ENCODE assay signal across 9 cellular contexts in the genomic region with DNA sequence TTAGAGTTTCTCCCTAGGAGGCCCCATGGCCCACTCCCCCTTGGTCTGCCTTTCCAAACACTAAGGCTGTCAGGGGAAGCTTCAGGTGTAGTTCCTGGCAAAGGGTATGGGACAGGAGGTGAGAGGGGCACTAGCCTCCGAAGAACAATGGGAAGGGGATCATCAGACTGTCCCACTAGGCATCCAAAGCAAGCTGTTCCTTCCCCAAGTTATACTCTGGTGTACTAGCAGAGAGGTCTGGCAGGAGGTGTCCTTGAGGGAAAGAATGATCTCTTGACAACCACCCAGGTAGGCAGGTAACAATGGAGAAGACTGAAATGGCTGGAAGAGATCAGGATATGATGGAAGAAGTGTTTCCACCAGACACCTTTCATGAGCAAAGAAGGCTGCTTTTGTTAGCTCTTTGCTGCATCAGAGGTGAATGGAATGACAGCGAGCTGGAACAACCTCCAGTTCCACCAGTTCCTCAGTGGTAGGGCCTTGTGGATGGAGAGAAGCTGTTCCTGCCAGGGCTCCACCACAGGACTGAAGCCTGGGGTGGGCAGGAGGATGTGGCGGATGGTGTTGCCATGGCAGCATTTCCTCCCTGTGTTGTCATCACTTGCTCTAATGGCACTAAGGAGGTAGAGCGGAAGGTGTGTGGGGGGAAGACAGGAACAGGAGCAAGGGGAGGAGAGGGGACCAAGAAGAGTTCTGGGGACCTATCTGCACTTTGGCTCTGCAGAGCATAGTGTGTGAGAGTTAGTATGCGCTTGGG. TPM values are rescaled to one million over a fixed set of nuclear protein-coding genes. Genes with fewer than 3 reads are reported as not detected.
DNase-seq lines count a peak whose midpoint lies in the region; ATAC-seq and TF ChIP-seq lines count a peak whose summit lies in the region.
"Had no signal": no experiment of that assay in that cellular context is flagged by ENCODE, and none has a peak within 500 bp of the region (broad histone marks: within the 10 kb centered on the region; RNA-seq: fewer than 3 reads in every experiment).

No MANE protein-coding gene starts in this region.

- peak overlapping the region; percentile 94 for H3K27ac Mint-ChIP-seq in T-helper 2 cell treated with Interferon-gamma antibody and Interleukin-4, amounts not matched to agents 5 μg/mL and 100 μg/mL, for 36 hours

- H3K36me3 ChIP-seq in PC-3 (ENCODE audit: low read depth, low read length) (no peaks in the 10 kb centered on the region), GM23248 (ENCODE audit: low read depth) (no peaks in the 10 kb centered on the region)

- peaks cover 28% of the 10 kb centered on the region for H3K36me3 Mint-ChIP-seq in T-helper 2 cell treated with Interferon-gamma antibody and Interleukin-4, amounts not matched to agents 5 μg/mL and 100 μg/mL, for 36 hours (ENCODE audit: low read depth)

- DNase-seq in T-helper 2 cell treated with Interferon-gamma antibody and Interleukin-4, amounts not matched to agents 5 μg/mL and 100 μg/mL, for 36 hours (ENCODE audit: low spot score) = peak; percentile 72
- DNase-seq in stimulated activated CD8-positive, alpha-beta memory T cell treated with anti-CD3 and anti-CD28 coated beads, Interleukin-12 subunit alpha, Interleukin-12 subunit beta, amount 100 ng/mL, for 1 hour (ENCODE audit: low read depth) = peak; percentile 72
- DNase-seq in PC-3 (no peak), HT-29 (ENCODE audit: low spot score) (no peak), GM23248 (no peak)

- H3K4me1 ChIP-seq in PC-3 (ENCODE audit: insufficient read depth, low read length) = peaks cover 17% of the 10 kb centered on the region
- peaks cover 4% of the 10 kb centered on the region; the same call in 1 of the 2 replicates for H3K4me1 ChIP-seq in GM23248 (ENCODE audit: insufficient read depth)

- TF ChIP-seq CTCF in PC-3 (conservative IDR thresholded peaks at IDR 0.05; ENCODE audit: low read depth, low read length) = no peak

- H3K4me3 ChIP-seq in PC-3 (ENCODE audit: low read length) (no peak overlapping the region), GM23248 (no peak overlapping the region)
- H3K4me3 ChIP-seq: lung had no signal

- CTCF ChIA-PET in PC-3 (lab: Charles Lee) = no interaction called here

- POLR2A ChIA-PET in PC-3 (lab: Charles Lee; ENCODE audit: unreplicated experiment) = no interaction called here

- no peak overlapping the region for H3K9ac ChIP-seq in PC-3 (ENCODE audit: low read length)
- no peak overlapping the region for H3K9ac ChIP-seq in GM23248

- peak overlapping the region; percentile 25 for H3K27ac ChIP-seq in cingulate gyrus (ENCODE audit: low read depth, low read length)
- no peak overlapping the region for H3K27ac ChIP-seq in PC-3 (ENCODE audit: low read length)
- H3K27ac ChIP-seq in GM23248 = no peak overlapping the region

- H3K27me3 Mint-ChIP-seq in T-helper 2 cell treated with Interferon-gamma antibody and Interleukin-4, amounts not matched to agents 5 μg/mL and 100 μg/mL, for 36 hours (ENCODE audit: low read depth) = no peaks in the 10 kb centered on the region

- peaks cover 47% of the 10 kb centered on the region for H3K4me1 Mint-ChIP-seq in T-helper 2 cell treated with Interferon-gamma antibody and Interleukin-4, amounts not matched to agents 5 μg/mL and 100 μg/mL, for 36 hours (ENCODE audit: low read depth)

- intact Hi-C loops in PC-3 (cut with micrococcal nuclease) = no loop called here

- H3K27me3 ChIP-seq in PC-3 (ENCODE audit: low read length) (peaks cover 38% of the 10 kb centered on the region), GM23248 (replicated peaks; ENCODE audit: insufficient read depth) (peaks cover 40% of the 10 kb centered on the region)

- peak; percentile 30 for ATAC-seq in GM19023 (IDR thresholded peaks at IDR 0.05; ENCODE audit: unreplicated experiment)
- peak; percentile 57 for ATAC-seq in HG02981 (IDR thresholded peaks at IDR 0.05; ENCODE audit: unreplicated experiment)
- ATAC-seq in PC-3 = no peak

- H3K9me2 ChIP-seq in PC-3 (replicated peaks; ENCODE audit: low read length) = no peaks in the 10 kb centered on the region
- no peaks in the 10 kb centered on the region for H3K9me2 ChIP-seq in GM23248 (ENCODE audit: insufficient read depth)

- H3K9me3 ChIP-seq in PC-3 (ENCODE audit: low read length) (no peaks in the 10 kb centered on the region), GM23248 (ENCODE audit: low read depth) (no peaks in the 10 kb centered on the region)

- H4K20me1 ChIP-seq in PC-3 (ENCODE audit: low read length) (no peaks in the 10 kb centered on the region), GM23248 (ENCODE audit: insufficient read depth) (no peaks in the 10 kb centered on the region)

- H3K4me2 ChIP-seq in PC-3 (ENCODE audit: low read length) (no peak overlapping the region), GM23248 (ENCODE audit: unreplicated experiment) (no peak overlapping the region)

- no TSS peak for BruUV-seq in PC-3 (replicated peaks; lab: Mats Ljungman, UMichigan)

- H2AFZ ChIP-seq in PC-3 (ENCODE audit: low read length) (no peak overlapping the region), GM23248 (no peak overlapping the region)

- no peaks in the 10 kb centered on the region for H3K9me3 Mint-ChIP-seq in T-helper 2 cell treated with Interferon-gamma antibody and Interleukin-4, amounts not matched to agents 5 μg/mL and 100 μg/mL, for 36 hours

- WGBS in GM23248 (ENCODE audit: low coverage in 1 of 2, low lambda C conversion rate in 2 of 2, missing lambda C conversion rate in 2 of 2), 2 experiments = 43 to 51% methylated on average over 5 of the region's 5 CpGs

- H3K4me3 Mint-ChIP-seq in T-helper 2 cell treated with Interferon-gamma antibody and Interleukin-4, amounts not matched to agents 5 μg/mL and 100 μg/mL, for 36 hours = peak overlapping the region; percentile 94

- no peaks in the 10 kb centered on the region for H3K79me2 ChIP-seq in PC-3 (ENCODE audit: low read length)
- H3K79me2 ChIP-seq in GM23248 (ENCODE audit: insufficient read depth) = 0 out of 2 replicates have a peak, but pooled peaks cover 7% of the 10 kb centered on the region

- H3F3A ChIP-seq in PC-3 (ENCODE audit: low read length, unreplicated experiment) = no peaks in the 10 kb centered on the region
- H3F3A ChIP-seq in GM23248 (ENCODE audit: insufficient read depth) = peaks cover 8% of the 10 kb centered on the region

- in situ Hi-C loops in GM23248 (cut with MboI) = no loop called here

RNA-seq across cellular contexts. Expression of a gene that starts 2.3 kb away (rescaled TPM):
- total RNA-seq in PC-3 (2014; rRNA removed) = 0.23 and 0.40 TPM in 2 replicates
- 1.9 and 4.0 TPM in 2 replicates for total RNA-seq in HT-29 (2014; rRNA removed; shearing (Covaris generic))
- total RNA-seq in GM23248 (2014; rRNA removed; shearing (Covaris generic)) = under 0.01 TPM in 1 of 2 replicates, not detected in the other
- polyA plus RNA-seq in GM23248 (2016; fragmentation: Nextera tagmentation; extraction: Ambion mirVana) = 0.11 TPM in 1 of 2 replicates, not detected in the other

RNA-seq across cellular contexts. Expression of a gene that starts 4.0 kb away (rescaled TPM):
- total RNA-seq in PC-3 (2014; rRNA removed) = 18.9 and 20.3 TPM in 2 replicates
- total RNA-seq in HT-29 (2014; rRNA removed; shearing (Covaris generic)) = 35.0 and 42.9 TPM in 2 replicates
- 70.8 and 112 TPM in 2 replicates for total RNA-seq in GM23248 (2014; rRNA removed; shearing (Covaris generic))
- 47.2 and 48.4 TPM in 2 replicates for polyA plus RNA-seq in GM23248 (2016; fragmentation: Nextera tagmentation; extraction: Ambion mirVana)

RNA-seq across cellular contexts. Expression of a gene that starts 11.3 kb away (rescaled TPM):
- total RNA-seq in PC-3 (2014; rRNA removed) = 212 and 229 TPM in 2 replicates
- total RNA-seq in HT-29 (2014; rRNA removed; shearing (Covaris generic)) = 310 and 345 TPM in 2 replicates
- 133 and 152 TPM in 2 replicates for total RNA-seq in GM23248 (2014; rRNA removed; shearing (Covaris generic))
- polyA plus RNA-seq in GM23248 (2016; fragmentation: Nextera tagmentation; extraction: Ambion mirVana) = 123 and 137 TPM in 2 replicates

RNA-seq across cellular contexts. Expression of a gene that starts 14.1 kb away (rescaled TPM):
- total RNA-seq in PC-3 (2014; rRNA removed) = 9.3 and 13.4 TPM in 2 replicates
- 9.4 and 12.3 TPM in 2 replicates for total RNA-seq in HT-29 (2014; rRNA removed; shearing (Covaris generic))
- total RNA-seq in GM23248 (2014; rRNA removed; shearing (Covaris generic)) = 0.97 and 1.4 TPM in 2 replicates
- 0.18 TPM in 1 of 2 replicates, not detected in the other for polyA plus RNA-seq in GM23248 (2016; fragmentation: Nextera tagmentation; extraction: Ambion mirVana)

RNA-seq across cellular contexts. Expression of a gene that starts 26.0 kb away (rescaled TPM):
- total RNA-seq in PC-3 (2014; rRNA removed) = 8.1 and 8.6 TPM in 2 replicates
- 7.0 and 11.0 TPM in 2 replicates for total RNA-seq in HT-29 (2014; rRNA removed; shearing (Covaris generic))
- total RNA-seq in GM23248 (2014; rRNA removed; shearing (Covaris generic)) = 0.86 and 1.0 TPM in 2 replicates
- polyA plus RNA-seq in GM23248 (2016; fragmentation: Nextera tagmentation; extraction: Ambion mirVana) = 0.42 and 0.78 TPM in 2 replicates

Comparison
In these comparisons a context has a peak if more than half of its experiments do, and no peak if none do; other contexts are left out.
1. DNase-seq: peak in T-helper 2 cell treated with Interferon-gamma antibody and Interleukin-4, amounts not matched to agents 5 μg/mL and 100 μg/mL, for 36 hours (single experiment) and stimulated activated CD8-positive, alpha-beta memory T cell treated with anti-CD3 and anti-CD28 coated beads, Interleukin-12 subunit alpha, Interleukin-12 subunit beta, amount 100 ng/mL, for 1 hour (single experiment); none in PC-3 (single experiment), HT-29 (single experiment) and GM23248 (single experiment).